ENCODE assay signal across 6 cellular contexts in the genomic region with DNA sequence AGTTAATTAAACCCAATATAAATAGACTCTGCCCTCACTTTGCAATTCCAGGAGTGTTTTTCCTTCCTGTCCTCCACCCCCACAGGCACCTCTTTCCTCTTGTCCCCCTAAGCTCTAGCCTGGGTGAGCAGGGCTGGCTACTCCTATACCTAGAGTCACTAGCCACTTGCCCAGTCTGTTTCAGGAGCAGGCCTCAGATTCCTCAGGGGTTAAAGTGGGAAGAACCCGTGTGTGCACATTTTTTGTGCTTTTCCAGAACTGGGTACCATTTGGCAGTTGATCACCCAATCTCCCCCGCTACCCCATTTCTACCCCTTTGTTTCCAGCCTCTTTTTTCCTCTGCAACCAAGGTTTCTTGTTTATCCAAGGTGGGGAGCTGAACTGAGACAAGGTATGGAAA.
DNase-seq lines count a peak whose midpoint lies in the region; ATAC-seq and TF ChIP-seq lines count a peak whose summit lies in the region.
"Not testable (repeated sequence)": the region's sequence is repeated elsewhere in the genome, so short reads cannot be mapped to it uniquely, and the experiment has no call there.

No MANE protein-coding gene starts in this region.

- H3K27ac ChIP-seq in Peyer's patch, result not testable (repeated sequence)

- DNase-seq in Peyer's patch, result peak in 2 of 3 donors; percentile 5 to 15
- DNase-seq in activated CD8-positive, alpha-beta memory T cell treated with anti-CD3 and anti-CD28 coated beads, Interleukin-2, amount 50 U/mL, for 48 hours, result peak; percentile 54
- peak; percentile 4 for DNase-seq in ecto neural progenitor cell (ENCODE audit: low spot score)
- peak; percentile 12 for DNase-seq in islet precursor cell
- peak; percentile 57 for DNase-seq in posterior vena cava (ENCODE audit: low spot score)
- not testable (repeated sequence) for DNase-seq in stimulated activated effector memory CD8-positive, alpha-beta T cell treated with anti-CD3 and anti-CD28 coated beads, Interleukin-12 subunit alpha, Interleukin-12 subunit beta, amount 100 ng/mL, for 72 hours (ENCODE audit: low spot score in 2 of 2)

- H3K4me1 Mint-ChIP-seq in stimulated activated effector memory CD8-positive, alpha-beta T cell treated with anti-CD3 and anti-CD28 coated beads, Interleukin-12 subunit alpha, Interleukin-12 subunit beta, amount 100 ng/mL, for 72 hours, result not testable (repeated sequence)

- not testable (repeated sequence) for H3K4me1 ChIP-seq in Peyer's patch

- ATAC-seq in stimulated activated effector memory CD8-positive, alpha-beta T cell treated with anti-CD3 and anti-CD28 coated beads, Interleukin-12 subunit alpha, Interleukin-12 subunit beta, amount 100 ng/mL, for 72 hours, result not testable (repeated sequence)

- not testable (repeated sequence) for H3K27me3 ChIP-seq in Peyer's patch

- H3K9me3 Mint-ChIP-seq in stimulated activated effector memory CD8-positive, alpha-beta T cell treated with anti-CD3 and anti-CD28 coated beads, Interleukin-12 subunit alpha, Interleukin-12 subunit beta, amount 100 ng/mL, for 72 hours, result not testable (repeated sequence)

- not testable (repeated sequence) for H3K36me3 Mint-ChIP-seq in stimulated activated effector memory CD8-positive, alpha-beta T cell treated with anti-CD3 and anti-CD28 coated beads, Interleukin-12 subunit alpha, Interleukin-12 subunit beta, amount 100 ng/mL, for 72 hours

- not testable (repeated sequence) for TF ChIP-seq CTCF in Peyer's patch (IDR thresholded peaks at IDR 0.05)

- not testable (repeated sequence) for H3K4me3 ChIP-seq in Peyer's patch

- TF ChIP-seq POLR2A in Peyer's patch (IDR thresholded peaks at IDR 0.05), result not testable (repeated sequence)

- not testable (repeated sequence) for H3K36me3 ChIP-seq in Peyer's patch

- H3K27ac Mint-ChIP-seq in stimulated activated effector memory CD8-positive, alpha-beta T cell treated with anti-CD3 and anti-CD28 coated beads, Interleukin-12 subunit alpha, Interleukin-12 subunit beta, amount 100 ng/mL, for 72 hours, result peak overlapping the region; percentile 65

- H3K4me3 Mint-ChIP-seq in stimulated activated effector memory CD8-positive, alpha-beta T cell treated with anti-CD3 and anti-CD28 coated beads, Interleukin-12 subunit alpha, Interleukin-12 subunit beta, amount 100 ng/mL, for 72 hours, result not testable (repeated sequence)

- H3K9me3 ChIP-seq in Peyer's patch, result not testable (repeated sequence)

- intact Hi-C loops in posterior vena cava (cut with DNase I), result not testable (repeated sequence)
